8 cellular contexts compared by ENCODE assay signal in genomic region chr19:16542894-16543498, GRCh38. TPM values are rescaled to one million over a fixed set of nuclear protein-coding genes. Genes with fewer than 3 reads are reported as not detected.
A peak's percentile ranks its signal among the peaks of the same experiment; 100 is the strongest.
DNase-seq lines count a peak whose midpoint lies in the region; ATAC-seq, FAIRE-seq and TF ChIP-seq lines count a peak whose summit lies in the region.

No MANE protein-coding gene starts in this region.

- peak overlapping the region; percentile 28 for H2BK120ac ChIP-seq in neuronal stem cell (ENCODE audit: low read depth, low read length)

- no peaks in the 10 kb centered on the region; the same call in 1 of the 2 replicates for H3K36me3 ChIP-seq in GM23248 (ENCODE audit: low read depth)
- H3K36me3 ChIP-seq in endothelial cell of umbilical vein (ENCODE audit: control insufficient read depth in 2 of 2, extremely low read depth in 1 of 2, insufficient read depth in 2 of 2, low read length in 2 of 2): peaks cover 3 to 5% of the 10 kb centered on the region in 2 experiments
- H3K36me3 ChIP-seq in neuronal stem cell (replicated peaks in 1 of 2; ENCODE audit: control insufficient read depth in 2 of 2, insufficient read depth in 2 of 2, low read length in 2 of 2): peaks cover 9 to 36% of the 10 kb centered on the region in 2 donors

- H4K8ac ChIP-seq in neuronal stem cell (ENCODE audit: low read depth, low read length): no peak overlapping the region

- H3K14ac ChIP-seq in neuronal stem cell (ENCODE audit: low read length): peak overlapping the region; percentile 82

- no peak overlapping the region for H2BK12ac ChIP-seq in neuronal stem cell (ENCODE audit: low read length)

- H3K79me2 ChIP-seq in GM23248 (ENCODE audit: insufficient read depth) (peaks cover 77% of the 10 kb centered on the region), endothelial cell of umbilical vein (ENCODE audit: control insufficient read depth, insufficient read depth, low read length) (peaks cover 49% of the 10 kb centered on the region)

- intact Hi-C loops in endothelial cell of umbilical vein (cut with micrococcal nuclease) (loop anchor here (1.0 to 5.0 kb wide), 3 partner anchors 23 to 106 kb away; partner anchors contain the start of gene SLC35E1), posterior vena cava (cut with DNase I) (no loop called here)

- H3K4me1 ChIP-seq in GM23248 (ENCODE audit: insufficient read depth) (peaks cover 16% of the 10 kb centered on the region), endothelial cell of umbilical vein (ENCODE audit: control insufficient read depth, extremely low read depth, insufficient read depth, low read length) (peaks cover 12% of the 10 kb centered on the region), neuronal stem cell (ENCODE audit: control insufficient read depth in 2 of 2, insufficient read depth in 1 of 2, low read depth in 1 of 2, low read length in 2 of 2) (peaks cover 2% of the 10 kb centered on the region in 2 donors)

- in situ Hi-C loops in GM23248 (cut with MboI): no loop called here

- POLR2A ChIA-PET in endothelial cell of umbilical vein (lab: Charles Lee): interaction anchor here (0.6 to 1.1 kb wide), 3 partner anchors 85 to 117 kb away, joined by 3 to 6 read pairs (median 3); partner anchors contain the start of gene MED26

- H3K9ac ChIP-seq in GM23248 (peak overlapping the region; percentile 95), endothelial cell of umbilical vein (replicated peaks; ENCODE audit: extremely low read depth, insufficient read depth, low read length) (peak overlapping the region; percentile 94), neuronal stem cell (ENCODE audit: low read depth, low read length, poor library complexity) (peak overlapping the region; percentile 93)

- H3K9me1 ChIP-seq in endothelial cell of umbilical vein (replicated peaks; ENCODE audit: control insufficient read depth, extremely low read depth, insufficient read depth, low read length): no peaks in the 10 kb centered on the region

- no peaks in the 10 kb centered on the region for H3K9me2 ChIP-seq in GM23248 (ENCODE audit: insufficient read depth)

- H2AFZ ChIP-seq in GM23248 (peak overlapping the region; percentile 89), endothelial cell of umbilical vein (ENCODE audit: low read depth, low read length) (peak overlapping the region; percentile 90), neuronal stem cell (ENCODE audit: low read length) (peak overlapping the region; percentile 98)

- 1% methylated on average over 16 of the region's 16 CpGs for WGBS in GM23248 (ENCODE audit: low coverage in 1 of 2, low lambda C conversion rate in 2 of 2, missing lambda C conversion rate in 2 of 2), 2 experiments
- no CpG with 5 or more reads among the region's 16 CpGs for WGBS in neuronal stem cell (ENCODE audit: extremely low coverage in 2 of 2, insufficient read length in 2 of 2, insufficient replicate concordance in 1 of 2), 2 donors

- H3K9me3 ChIP-seq in GM23248 (ENCODE audit: low read depth) (no peaks in the 10 kb centered on the region), endothelial cell of umbilical vein (replicated peaks; ENCODE audit: control insufficient read depth, insufficient read depth, low read length) (no peaks in the 10 kb centered on the region), neuronal stem cell (replicated peaks in 1 of 2; ENCODE audit: control insufficient read depth in 2 of 2, insufficient read depth in 1 of 2, low read depth in 1 of 2, low read length in 2 of 2) (peaks cover 0 to 3% of the 10 kb centered on the region in 2 donors)

- H4K20me1 ChIP-seq in GM23248 (ENCODE audit: insufficient read depth): 0 out of 2 replicates have a peak, but pooled peaks cover 4% of the 10 kb centered on the region
- no peaks in the 10 kb centered on the region for H4K20me1 ChIP-seq in endothelial cell of umbilical vein (replicated peaks; ENCODE audit: control insufficient read depth, extremely low read depth, insufficient read depth, low read length)

- H3K18ac ChIP-seq in neuronal stem cell (ENCODE audit: low read length): peak overlapping the region; percentile 99

- no peak overlapping the region for H2BK15ac ChIP-seq in neuronal stem cell (ENCODE audit: low read length)

- CTCF ChIA-PET in endothelial cell of umbilical vein (lab: Charles Lee): interaction anchor here (0.7 to 0.8 kb wide), 2 partner anchors 19 to 72 kb away, joined by 3 to 4 read pairs; no protein-coding TSS in a partner anchor

- FAIRE-seq in endothelial cell of umbilical vein (lab: Jason Lieb, UNC): peak; percentile 37

- BruUV-seq in endothelial cell of umbilical vein (replicated peaks; lab: Mats Ljungman, UMichigan): TSS peak; percentile 66

- no peak for TF ChIP-seq CTCF in endothelial cell of umbilical vein (IDR thresholded peaks at IDR 0.05; ENCODE audit: extremely low read depth in 1 of 2, insufficient read depth in 1 of 2, low read depth in 1 of 2, low read length in 2 of 2)

- DNase-seq in GM23248 (peak; percentile 54), RPMI8226 (peak; percentile 24), endothelial cell of umbilical vein (ENCODE audit: low read depth, low spot score) (no peak), neuronal stem cell (ENCODE audit: low spot score) (peak; percentile 5), GOT3 (lab: John Stamatoyannopoulos, UW) (no peak), NCI-H187 (lab: John Stamatoyannopoulos, UW) (no peak), posterior vena cava (ENCODE audit: low spot score) (no peak)

- H3K27ac ChIP-seq in GM23248 (peak overlapping the region; percentile 71), endothelial cell of umbilical vein (ENCODE audit: insufficient read depth, low read depth, low read length) (peak overlapping the region; percentile 70), neuronal stem cell (replicated peaks; ENCODE audit: low read length) (peak overlapping the region; percentile 65)

- no peak overlapping the region for H4K91ac ChIP-seq in neuronal stem cell (ENCODE audit: low read depth, low read length, poor library complexity)

- H3K4me3 ChIP-seq in GM23248 (peak overlapping the region; percentile 97), endothelial cell of umbilical vein (replicated peaks in 1 of 3; ENCODE audit: insufficient read depth in 1 of 3, low read depth in 1 of 3, low read length in 3 of 3) (peak overlapping the region; percentile 66 to 85 (median 70)), neuronal stem cell (ENCODE audit: low read length in 2 of 2) (peak overlapping the region; percentile 84 to 98)

- peak overlapping the region; percentile 82 for H2BK5ac ChIP-seq in neuronal stem cell (ENCODE audit: low read length)

- peaks cover 15% of the 10 kb centered on the region for H3K79me1 ChIP-seq in neuronal stem cell (ENCODE audit: low read depth, low read length)

- dilution Hi-C loops in endothelial cell of umbilical vein (cut with MboI; ENCODE audit: extremely low pct_ligation_motif_present, low sequenced_read_pairs): no loop called here

- peaks cover 7% of the 10 kb centered on the region for H3F3A ChIP-seq in GM23248 (ENCODE audit: insufficient read depth)

- no peaks in the 10 kb centered on the region for H3K27me3 ChIP-seq in GM23248 (replicated peaks; ENCODE audit: insufficient read depth)
- no peaks in the 10 kb centered on the region for H3K27me3 ChIP-seq in endothelial cell of umbilical vein (ENCODE audit: control insufficient read depth in 2 of 2, insufficient read depth in 2 of 2, low read length in 2 of 2)
- no peaks in the 10 kb centered on the region for H3K27me3 ChIP-seq in neuronal stem cell (ENCODE audit: control insufficient read depth in 3 of 3, insufficient read depth in 3 of 3, low read depth in 1 of 3, low read length in 3 of 3)

- H3K4ac ChIP-seq in neuronal stem cell (ENCODE audit: low read length): no peak overlapping the region

- no peak for TF ChIP-seq POLR2A in endothelial cell of umbilical vein (IDR thresholded peaks at IDR 0.05; ENCODE audit: low read depth, low read length)

- H3K23ac ChIP-seq in neuronal stem cell (ENCODE audit: low read depth, low read length, poor library complexity): peak overlapping the region; percentile 91

- H3K4me2 ChIP-seq in GM23248 (ENCODE audit: unreplicated experiment) (peak overlapping the region; percentile 98), endothelial cell of umbilical vein (ENCODE audit: insufficient read depth, low read length) (peak overlapping the region; percentile 94), neuronal stem cell (ENCODE audit: insufficient read depth, low read length, poor library complexity, severe bottlenecking) (peak overlapping the region; percentile 86)

- H2AK5ac ChIP-seq in neuronal stem cell (ENCODE audit: low read depth, low read length): peak overlapping the region; percentile 83

- no peak for ATAC-seq in GM18867 (IDR thresholded peaks at IDR 0.05; ENCODE audit: unreplicated experiment)

RNA-seq across cellular contexts. Expression of gene CHERP, which starts 0.8 kb away (rescaled TPM):
- 1.4 and 2.9 TPM in 2 replicates for total RNA-seq in GM23248 (2014; rRNA removed; shearing (Covaris generic))
- polyA plus RNA-seq in GM23248 (2016; fragmentation: Nextera tagmentation; extraction: Ambion mirVana) (16.8 and 20.5 TPM in 2 replicates), endothelial cell of umbilical vein (8.9 and 10.6 TPM in 2 replicates)
- total RNA-seq in endothelial cell of umbilical vein (53.9 and 54.5 TPM in 2 replicates), posterior vena cava (10 to 100 TPM; 21.4 to 23.6 TPM)
- polyA plus RNA-seq in endothelial cell of umbilical vein (2011; cell fraction: cytosol; rRNA removed): 9.2 and 10.2 TPM in 2 replicates
- 33.7 and 36.8 TPM in 2 replicates for polyA plus RNA-seq in endothelial cell of umbilical vein (2011; cell fraction: nucleus; rRNA removed)
- polyA plus RNA-seq in endothelial cell of umbilical vein (2012): 21.0 and 24.1 TPM in 2 replicates
- 10.4 and 13.1 TPM in 2 replicates for polyA minus RNA-seq in endothelial cell of umbilical vein
- polyA minus RNA-seq in endothelial cell of umbilical vein (2011; cell fraction: cytosol; rRNA and poly(A)+ RNA removed): 21.3 TPM
- polyA minus RNA-seq in endothelial cell of umbilical vein (2011; cell fraction: nucleus; rRNA and poly(A)+ RNA removed): 23.6 and 33.1 TPM in 2 replicates
- polyA plus RNA-seq in neuronal stem cell (2013, experiment 1 of 2): 40.7 TPM
- polyA plus RNA-seq in neuronal stem cell (2013, experiment 2 of 2): 40.6 TPM

RNA-seq across cellular contexts. Expression of gene SLC35E1, which starts 29.2 kb away (rescaled TPM):
- 39.7 and 43.2 TPM in 2 replicates for total RNA-seq in GM23248 (2014; rRNA removed; shearing (Covaris generic))
- polyA plus RNA-seq in GM23248 (2016; fragmentation: Nextera tagmentation; extraction: Ambion mirVana) (35.7 and 38.8 TPM in 2 replicates), endothelial cell of umbilical vein (36.0 and 50.1 TPM in 2 replicates)
- total RNA-seq in endothelial cell of umbilical vein (30.4 and 37.5 TPM in 2 replicates), posterior vena cava (10 to 100 TPM; 30.8 to 33.6 TPM)
- polyA plus RNA-seq in endothelial cell of umbilical vein (2011; cell fraction: cytosol; rRNA removed): 25.5 and 26.0 TPM in 2 replicates
- 30.9 and 37.6 TPM in 2 replicates for polyA plus RNA-seq in endothelial cell of umbilical vein (2011; cell fraction: nucleus; rRNA removed)
- polyA plus RNA-seq in endothelial cell of umbilical vein (2012): 30.9 and 32.8 TPM in 2 replicates
- polyA minus RNA-seq in endothelial cell of umbilical vein: 74.9 and 97.2 TPM in 2 replicates
- 30.4 TPM for polyA minus RNA-seq in endothelial cell of umbilical vein (2011; cell fraction: cytosol; rRNA and poly(A)+ RNA removed)
- polyA minus RNA-seq in endothelial cell of umbilical vein (2011; cell fraction: nucleus; rRNA and poly(A)+ RNA removed): 30.7 and 38.7 TPM in 2 replicates
- 23.9 TPM for polyA plus RNA-seq in neuronal stem cell (2013, experiment 1 of 2)
- polyA plus RNA-seq in neuronal stem cell (2013, experiment 2 of 2): 24.3 TPM

RNA-seq across cellular contexts. Expression of gene C19orf44, which starts 46.8 kb away (rescaled TPM):
- total RNA-seq in GM23248 (2014; rRNA removed; shearing (Covaris generic)): 4.2 and 5.1 TPM in 2 replicates
- 2.4 and 3.5 TPM in 2 replicates for polyA plus RNA-seq in GM23248 (2016; fragmentation: Nextera tagmentation; extraction: Ambion mirVana)
- total RNA-seq in endothelial cell of umbilical vein: 4.3 and 4.8 TPM in 2 replicates
- 2.8 and 3.5 TPM in 2 replicates for polyA plus RNA-seq in endothelial cell of umbilical vein
- polyA plus RNA-seq in endothelial cell of umbilical vein (2011; cell fraction: cytosol; rRNA removed): 3.2 and 3.5 TPM in 2 replicates
- 7.7 and 8.4 TPM in 2 replicates for polyA plus RNA-seq in endothelial cell of umbilical vein (2011; cell fraction: nucleus; rRNA removed)
- 2.6 and 4.2 TPM in 2 replicates for polyA plus RNA-seq in endothelial cell of umbilical vein (2012)
- polyA minus RNA-seq in endothelial cell of umbilical vein: 1.4 TPM in 2 replicates
- polyA minus RNA-seq in endothelial cell of umbilical vein (2011; cell fraction: cytosol; rRNA and poly(A)+ RNA removed): 5.8 TPM
- 2.3 and 2.6 TPM in 2 replicates for polyA minus RNA-seq in endothelial cell of umbilical vein (2011; cell fraction: nucleus; rRNA and poly(A)+ RNA removed)
- 4.7 TPM for polyA plus RNA-seq in neuronal stem cell (2013, experiment 1 of 2)
- polyA plus RNA-seq in neuronal stem cell (2013, experiment 2 of 2): 4.7 TPM
- 1 to 10 TPM; 4.2 to 4.6 TPM for total RNA-seq in posterior vena cava

RNA-seq across cellular contexts. Expression of gene CALR3, which starts 47.0 kb away (rescaled TPM):
- total RNA-seq in GM23248 (2014; rRNA removed; shearing (Covaris generic)): not detected in 2 replicates
- polyA plus RNA-seq in GM23248 (2016; fragmentation: Nextera tagmentation; extraction: Ambion mirVana) (not detected in 2 replicates), endothelial cell of umbilical vein (not detected in 2 replicates)
- total RNA-seq in endothelial cell of umbilical vein (not detected in 2 replicates), posterior vena cava (not detected)
- polyA plus RNA-seq in endothelial cell of umbilical vein (2011; cell fraction: cytosol; rRNA removed): not detected in 2 replicates
- polyA plus RNA-seq in endothelial cell of umbilical vein (2011; cell fraction: nucleus; rRNA removed): not detected in 2 replicates
- polyA plus RNA-seq in endothelial cell of umbilical vein (2012): not detected in 2 replicates
- polyA minus RNA-seq in endothelial cell of umbilical vein: not detected in 2 replicates
- not detected for polyA minus RNA-seq in endothelial cell of umbilical vein (2011; cell fraction: cytosol; rRNA and poly(A)+ RNA removed)
- polyA minus RNA-seq in endothelial cell of umbilical vein (2011; cell fraction: nucleus; rRNA and poly(A)+ RNA removed): not detected in 2 replicates
- polyA plus RNA-seq in neuronal stem cell (2013, experiment 1 of 2): 0.07 TPM
- polyA plus RNA-seq in neuronal stem cell (2013, experiment 2 of 2): 0.07 TPM

Comparison
In these comparisons a context has a peak if more than half of its experiments do, and no peak if none do; other contexts are left out.
1. DNase-seq: peak in GM23248 (single experiment), RPMI8226 (single experiment) and neuronal stem cell (single experiment); none in endothelial cell of umbilical vein (single experiment), GOT3 (single experiment), NCI-H187 (0 of 2) and posterior vena cava (single experiment).
2. Peak in every context shown above with its lines, with median percentiles within 50 percentile points of each other: H2AFZ ChIP-seq, H3K27ac ChIP-seq, H3K4me2 ChIP-seq, H3K4me3 ChIP-seq and H3K9ac ChIP-seq.